5 cellular contexts compared by ENCODE assay signal in the genomic region with DNA sequence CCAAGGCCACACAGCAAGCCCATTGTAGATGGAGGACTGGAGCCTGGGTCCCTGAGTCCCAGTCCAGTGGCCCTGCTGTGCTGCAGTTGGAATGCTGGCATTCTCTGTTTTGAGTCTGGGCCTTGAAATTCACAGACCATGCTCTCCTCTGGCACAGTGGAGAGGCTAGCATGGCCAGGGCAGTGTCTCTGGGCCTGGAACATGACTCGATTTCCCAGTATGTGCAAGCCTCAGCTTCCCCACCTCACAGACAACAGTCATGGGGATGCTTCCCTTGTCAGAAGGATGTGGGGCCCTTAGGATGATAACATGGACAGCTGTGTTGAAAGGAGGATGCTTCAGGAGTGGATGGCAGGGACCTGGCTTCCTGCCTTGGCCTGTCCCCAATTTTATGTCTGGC.
"Had no signal": no experiment of that assay in that cellular context is flagged by ENCODE, and none has a peak within 500 bp of the region (broad histone marks: within the 10 kb centered on the region; RNA-seq: fewer than 3 reads in every experiment).

No MANE protein-coding gene starts in this region.

- ATAC-seq: GM23338, HCT116 had no signal

- DNase-seq: KG1 had no signal

- H3K4me2 ChIP-seq: GM23338 had no signal

- H2AFZ ChIP-seq: GM23338 had no signal

- H3K9me3 ChIP-seq: HAP-1 had no signal

- H3K4me3 ChIP-seq: GM23338, HAP-1, K562 had no signal

- H3K4me1 ChIP-seq: HAP-1 had no signal
